Comparison of ENCODE assay signal across 2 cellular contexts in the genomic region with DNA sequence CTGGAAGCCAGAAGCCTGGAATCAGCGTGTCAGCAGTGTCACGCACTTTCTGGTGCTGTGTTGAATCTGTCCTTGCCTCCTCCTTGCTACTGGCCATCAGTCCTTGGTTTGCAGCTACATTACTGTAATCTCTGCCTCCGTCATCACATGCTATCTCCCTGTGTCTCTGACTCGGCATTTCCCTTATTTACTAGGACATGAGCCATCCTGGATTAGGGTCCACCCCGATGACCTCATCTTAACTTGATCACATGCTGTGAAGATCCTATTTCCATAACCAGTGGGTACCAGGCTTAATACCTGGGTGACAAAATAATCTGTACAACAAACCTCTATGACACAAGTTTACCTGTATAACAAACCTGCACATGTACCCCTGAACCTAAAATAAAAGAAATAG.
TF ChIP-seq lines count a peak whose summit lies in the region.

No MANE protein-coding gene starts in this region.

TF ChIP-seq in HEK293, 187 proteins besides CTCF, POLR2A, EP300 and RAD21:
- no peak for TF ChIP-seq TCF7L2 (IDR thresholded peaks at IDR 0.05; ENCODE audit: borderline replicate concordance, low read depth, low read length)
- TF ChIP-seq, protein P1, sequence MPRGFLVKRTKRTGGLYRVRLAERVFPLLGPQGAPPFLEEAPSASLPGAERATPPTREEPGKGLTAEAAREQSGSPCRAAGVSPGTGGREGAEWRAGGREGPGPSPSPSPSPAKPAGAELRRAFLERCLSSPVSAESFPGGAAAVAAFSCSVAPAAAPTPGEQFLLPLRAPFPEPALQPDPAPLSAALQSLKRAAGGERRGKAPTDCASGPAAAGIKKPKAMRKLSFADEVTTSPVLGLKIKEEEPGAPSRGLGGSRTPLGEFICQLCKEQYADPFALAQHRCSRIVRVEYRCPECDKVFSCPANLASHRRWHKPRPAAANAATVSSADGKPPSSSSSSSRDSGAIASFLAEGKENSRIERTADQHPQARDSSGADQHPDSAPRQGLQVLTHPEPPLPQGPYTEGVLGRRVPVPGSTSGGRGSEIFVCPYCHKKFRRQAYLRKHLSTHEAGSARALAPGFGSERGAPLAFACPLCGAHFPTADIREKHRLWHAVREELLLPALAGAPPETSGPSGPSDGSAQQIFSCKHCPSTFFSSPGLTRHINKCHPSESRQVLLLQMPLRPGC (tag by site-specific recombination; IDR thresholded peaks at IDR 0.05): no peak
- 0 out of 2 replicates have a peak, but pooled peaks have one; percentile 14 for TF ChIP-seq ZNF660 (tag by site-specific recombination; IDR thresholded peaks at IDR 0.05)
- TF ChIP-seq SCRT1 (tag by site-specific recombination; IDR thresholded peaks at IDR 0.05; ENCODE audit: borderline replicate concordance): no peak
- peak; percentile 64; the same call in 1 of the 2 replicates for TF ChIP-seq ZNF600 (tag by site-specific recombination; IDR thresholded peaks at IDR 0.05)
- TF ChIP-seq ATF2 (tag by site-specific recombination; IDR thresholded peaks at IDR 0.05; ENCODE audit: low read depth): peak; percentile 66; the same call in 1 of the 2 replicates
- TF ChIP-seq ZFP37 (tag by site-specific recombination; IDR thresholded peaks at IDR 0.05): 0 out of 2 replicates have a peak, but pooled peaks have one; percentile 35
- 0 out of 2 replicates have a peak, but pooled peaks have one; percentile 22 for TF ChIP-seq KLF8 (tag by site-specific recombination; IDR thresholded peaks at IDR 0.05)
TF ChIP-seq in HEK293: peak in this region for 5.

TF ChIP-seq in K562, 482 proteins besides CTCF, POLR2A, EP300 and RAD21:
- TF ChIP-seq POLR3A (IDR thresholded peaks at IDR 0.05; ENCODE audit: borderline replicate concordance, extremely low read depth, insufficient read depth, insufficient read length) (no peak), NFE2 (IDR thresholded peaks at IDR 0.05; ENCODE audit: low read depth) (0 out of 2 replicates have a peak, but pooled peaks have one; percentile 29), ZNF780A (CRISPR knock-in tag; IDR thresholded peaks at IDR 0.05) (no peak), ATF1 (CRISPR knock-in tag; IDR thresholded peaks at IDR 0.05) (no peak), ATF1 (tag; IDR thresholded peaks at IDR 0.05) (0 out of 2 replicates have a peak, but pooled peaks have one; percentile 11), JUND (IDR thresholded peaks at IDR 0.05; ENCODE audit: borderline replicate concordance, low read depth, low read length) (no peak), JUND (tag; IDR thresholded peaks at IDR 0.05; ENCODE audit: borderline replicate concordance, low read depth, low read length) (0 out of 3 replicates have a peak, but pooled peaks have one; percentile 50), BRD4 (IDR thresholded peaks at IDR 0.05) (no peak), ZNF324 (CRISPR knock-in tag; IDR thresholded peaks at IDR 0.05) (no peak), ZNF134 (CRISPR knock-in tag; conservative IDR thresholded peaks at IDR 0.05) (no peak), BRF1 (IDR thresholded peaks at IDR 0.05; ENCODE audit: borderline replicate concordance, extremely low read depth, insufficient read length) (no peak), ZBTB11 (CRISPR knock-in tag; IDR thresholded peaks at IDR 0.05) (no peak), ZNF766 (CRISPR knock-in tag; conservative IDR thresholded peaks at IDR 0.05) (no peak), POLR2B (IDR thresholded peaks at IDR 0.05; ENCODE audit: low read depth, partially characterized antibody) (no peak), ZNF408 (CRISPR knock-in tag; IDR thresholded peaks at IDR 0.05; ENCODE audit: low read depth) (no peak), ATF3 (IDR thresholded peaks at IDR 0.05) (peak; percentile 78), ATF3 (CRISPR knock-in tag; conservative IDR thresholded peaks at IDR 0.05) (no peak), ZNF561 (CRISPR knock-in tag; conservative IDR thresholded peaks at IDR 0.05) (no peak), TCFL5 (CRISPR knock-in tag; conservative IDR thresholded peaks at IDR 0.05) (no peak), HNRNPL (IDR thresholded peaks at IDR 0.05; ENCODE audit: low read depth, low read length) (no peak), ELF2 (CRISPR knock-in tag; IDR thresholded peaks at IDR 0.05) (no peak), YY1 (IDR thresholded peaks at IDR 0.05; ENCODE audit: borderline replicate concordance in 1 of 3, control insufficient read depth in 1 of 3, extremely low read depth in 1 of 3, insufficient read depth in 3 of 3, insufficient read length in 1 of 3, insufficient replicate concordance in 2 of 3, low read depth in 1 of 3, low read length in 2 of 3) (no peak), POLR2AphosphoS5 (IDR thresholded peaks at IDR 0.05; ENCODE audit: control insufficient read depth, insufficient read depth, low read depth, low read length) (no peak), CREM (IDR thresholded peaks at IDR 0.05; ENCODE audit: low read depth) (0 out of 2 replicates have a peak, but pooled peaks have one; percentile 23), ATF7 (IDR thresholded peaks at IDR 0.05) (0 out of 2 replicates have a peak, but pooled peaks have one; percentile 29), MAFG (tag; conservative IDR thresholded peaks at IDR 0.05) (0 out of 2 replicates have a peak, but pooled peaks have one; percentile 28), MAFF (IDR thresholded peaks at IDR 0.05; ENCODE audit: low read length) (no peak), XRCC3 (IDR thresholded peaks at IDR 0.05) (no peak), MLLT1 (IDR thresholded peaks at IDR 0.05) (no peak), ZNF584 (CRISPR knock-in tag; IDR thresholded peaks at IDR 0.05; ENCODE audit: low read depth) (no peak)
- TF ChIP-seq, protein P2, sequence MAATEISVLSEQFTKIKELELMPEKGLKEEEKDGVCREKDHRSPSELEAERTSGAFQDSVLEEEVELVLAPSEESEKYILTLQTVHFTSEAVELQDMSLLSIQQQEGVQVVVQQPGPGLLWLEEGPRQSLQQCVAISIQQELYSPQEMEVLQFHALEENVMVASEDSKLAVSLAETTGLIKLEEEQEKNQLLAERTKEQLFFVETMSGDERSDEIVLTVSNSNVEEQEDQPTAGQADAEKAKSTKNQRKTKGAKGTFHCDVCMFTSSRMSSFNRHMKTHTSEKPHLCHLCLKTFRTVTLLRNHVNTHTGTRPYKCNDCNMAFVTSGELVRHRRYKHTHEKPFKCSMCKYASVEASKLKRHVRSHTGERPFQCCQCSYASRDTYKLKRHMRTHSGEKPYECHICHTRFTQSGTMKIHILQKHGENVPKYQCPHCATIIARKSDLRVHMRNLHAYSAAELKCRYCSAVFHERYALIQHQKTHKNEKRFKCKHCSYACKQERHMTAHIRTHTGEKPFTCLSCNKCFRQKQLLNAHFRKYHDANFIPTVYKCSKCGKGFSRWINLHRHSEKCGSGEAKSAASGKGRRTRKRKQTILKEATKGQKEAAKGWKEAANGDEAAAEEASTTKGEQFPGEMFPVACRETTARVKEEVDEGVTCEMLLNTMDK (IDR thresholded peaks at IDR 0.05; ENCODE audit: borderline replicate concordance, insufficient read depth, low read depth, low read length, poor library complexity, severe bottlenecking): no peak
- TF ChIP-seq, protein P3, sequence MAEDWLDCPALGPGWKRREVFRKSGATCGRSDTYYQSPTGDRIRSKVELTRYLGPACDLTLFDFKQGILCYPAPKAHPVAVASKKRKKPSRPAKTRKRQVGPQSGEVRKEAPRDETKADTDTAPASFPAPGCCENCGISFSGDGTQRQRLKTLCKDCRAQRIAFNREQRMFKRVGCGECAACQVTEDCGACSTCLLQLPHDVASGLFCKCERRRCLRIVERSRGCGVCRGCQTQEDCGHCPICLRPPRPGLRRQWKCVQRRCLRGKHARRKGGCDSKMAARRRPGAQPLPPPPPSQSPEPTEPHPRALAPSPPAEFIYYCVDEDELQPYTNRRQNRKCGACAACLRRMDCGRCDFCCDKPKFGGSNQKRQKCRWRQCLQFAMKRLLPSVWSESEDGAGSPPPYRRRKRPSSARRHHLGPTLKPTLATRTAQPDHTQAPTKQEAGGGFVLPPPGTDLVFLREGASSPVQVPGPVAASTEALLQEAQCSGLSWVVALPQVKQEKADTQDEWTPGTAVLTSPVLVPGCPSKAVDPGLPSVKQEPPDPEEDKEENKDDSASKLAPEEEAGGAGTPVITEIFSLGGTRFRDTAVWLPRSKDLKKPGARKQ (CRISPR knock-in tag; IDR thresholded peaks at IDR 0.05): no peak
- TF ChIP-seq, protein P4, sequence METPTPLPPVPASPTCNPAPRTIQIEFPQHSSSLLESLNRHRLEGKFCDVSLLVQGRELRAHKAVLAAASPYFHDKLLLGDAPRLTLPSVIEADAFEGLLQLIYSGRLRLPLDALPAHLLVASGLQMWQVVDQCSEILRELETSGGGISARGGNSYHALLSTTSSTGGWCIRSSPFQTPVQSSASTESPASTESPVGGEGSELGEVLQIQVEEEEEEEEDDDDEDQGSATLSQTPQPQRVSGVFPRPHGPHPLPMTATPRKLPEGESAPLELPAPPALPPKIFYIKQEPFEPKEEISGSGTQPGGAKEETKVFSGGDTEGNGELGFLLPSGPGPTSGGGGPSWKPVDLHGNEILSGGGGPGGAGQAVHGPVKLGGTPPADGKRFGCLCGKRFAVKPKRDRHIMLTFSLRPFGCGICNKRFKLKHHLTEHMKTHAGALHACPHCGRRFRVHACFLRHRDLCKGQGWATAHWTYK (CRISPR knock-in tag; IDR thresholded peaks at IDR 0.05): no peak
